In the genomic region with DNA sequence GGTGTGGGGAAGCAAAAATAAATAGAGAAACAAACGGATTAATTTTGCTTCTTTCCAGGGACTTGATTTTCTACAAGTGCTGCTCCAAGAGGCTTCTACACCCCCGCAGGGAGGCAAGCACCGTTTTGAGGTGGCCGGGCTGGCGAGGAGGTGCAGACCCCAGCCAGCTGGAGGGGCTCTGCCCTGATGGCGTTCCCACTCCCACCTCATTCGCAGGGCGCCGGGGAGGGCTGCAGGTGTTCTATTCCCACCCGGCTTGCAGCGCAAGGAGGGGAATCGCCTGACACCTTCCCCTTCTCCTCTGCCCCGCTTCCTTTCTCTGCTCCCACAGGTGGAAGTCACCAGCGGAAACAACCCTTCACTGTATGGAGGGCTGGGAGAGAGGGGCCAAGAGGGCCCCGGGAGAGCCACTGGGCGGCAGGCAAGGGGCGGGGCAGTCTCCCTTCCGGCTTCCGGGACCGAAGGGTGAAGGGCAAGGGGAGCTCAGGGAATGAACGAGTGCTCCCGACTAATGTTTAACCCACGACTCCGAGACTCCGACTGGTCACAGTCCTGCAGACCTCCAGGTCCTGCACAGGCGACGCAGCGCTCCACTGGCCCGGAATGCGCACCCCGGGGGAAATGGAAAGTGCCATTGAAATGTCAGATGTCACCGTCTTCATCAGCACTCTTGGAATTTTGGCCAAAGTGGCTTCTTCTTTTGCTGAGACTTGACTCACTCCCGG, we compare ENCODE assay signal across 1 cellular context.
TF ChIP-seq lines count a peak whose summit lies in the region.

No MANE protein-coding gene starts in this region.

TF ChIP-seq in K562, 482 proteins besides CTCF, POLR2A, EP300 and RAD21 (continued from another document):
- TF ChIP-seq LCOR (CRISPR knock-in tag; IDR thresholded peaks at IDR 0.05): 0 out of 2 replicates have a peak, but pooled peaks have one; percentile 62
- TF ChIP-seq GABPA (tag; conservative IDR thresholded peaks at IDR 0.05; ENCODE audit: low read depth): peak; percentile 67
- peak; percentile 60 for TF ChIP-seq ETV1 (tag; conservative IDR thresholded peaks at IDR 0.05; ENCODE audit: low read depth)
- peak; percentile 45; the same call in 1 of the 2 replicates for TF ChIP-seq TGIF2 (CRISPR knock-in tag; IDR thresholded peaks at IDR 0.05)
- TF ChIP-seq ZNF311 (CRISPR knock-in tag; IDR thresholded peaks at IDR 0.05): no peak
- no peak for TF ChIP-seq MYC (IDR thresholded peaks at IDR 0.05; ENCODE audit: low read depth, low read length)
- TF ChIP-seq MYC (CRISPR knock-in tag; IDR thresholded peaks at IDR 0.05; ENCODE audit: borderline replicate concordance, low read depth): 0 out of 2 replicates have a peak, but pooled peaks have one; percentile 29
- TF ChIP-seq, protein P1, sequence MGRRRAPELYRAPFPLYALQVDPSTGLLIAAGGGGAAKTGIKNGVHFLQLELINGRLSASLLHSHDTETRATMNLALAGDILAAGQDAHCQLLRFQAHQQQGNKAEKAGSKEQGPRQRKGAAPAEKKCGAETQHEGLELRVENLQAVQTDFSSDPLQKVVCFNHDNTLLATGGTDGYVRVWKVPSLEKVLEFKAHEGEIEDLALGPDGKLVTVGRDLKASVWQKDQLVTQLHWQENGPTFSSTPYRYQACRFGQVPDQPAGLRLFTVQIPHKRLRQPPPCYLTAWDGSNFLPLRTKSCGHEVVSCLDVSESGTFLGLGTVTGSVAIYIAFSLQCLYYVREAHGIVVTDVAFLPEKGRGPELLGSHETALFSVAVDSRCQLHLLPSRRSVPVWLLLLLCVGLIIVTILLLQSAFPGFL (CRISPR knock-in tag; IDR thresholded peaks at IDR 0.05): 0 out of 2 replicates have a peak, but pooled peaks have one; percentile 31
- TF ChIP-seq GABPB1 (CRISPR knock-in tag; IDR thresholded peaks at IDR 0.05): peak; percentile 39; the same call in 1 of the 2 replicates
- peak; percentile 40; the same call in 1 of the 2 replicates for TF ChIP-seq DPF2 (IDR thresholded peaks at IDR 0.05)
- TF ChIP-seq NR2C2 (CRISPR knock-in tag; IDR thresholded peaks at IDR 0.05): no peak
- peak; percentile 79 for TF ChIP-seq NR2C2 (tag; IDR thresholded peaks at IDR 0.05)
- no peak for TF ChIP-seq SPI1 (IDR thresholded peaks at IDR 0.05; ENCODE audit: borderline replicate concordance, low read depth, low read length)
- TF ChIP-seq, protein P2, sequence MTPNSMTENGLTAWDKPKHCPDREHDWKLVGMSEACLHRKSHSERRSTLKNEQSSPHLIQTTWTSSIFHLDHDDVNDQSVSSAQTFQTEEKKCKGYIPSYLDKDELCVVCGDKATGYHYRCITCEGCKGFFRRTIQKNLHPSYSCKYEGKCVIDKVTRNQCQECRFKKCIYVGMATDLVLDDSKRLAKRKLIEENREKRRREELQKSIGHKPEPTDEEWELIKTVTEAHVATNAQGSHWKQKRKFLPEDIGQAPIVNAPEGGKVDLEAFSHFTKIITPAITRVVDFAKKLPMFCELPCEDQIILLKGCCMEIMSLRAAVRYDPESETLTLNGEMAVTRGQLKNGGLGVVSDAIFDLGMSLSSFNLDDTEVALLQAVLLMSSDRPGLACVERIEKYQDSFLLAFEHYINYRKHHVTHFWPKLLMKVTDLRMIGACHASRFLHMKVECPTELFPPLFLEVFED (CRISPR knock-in tag; conservative IDR thresholded peaks at IDR 0.05): 0 out of 2 replicates have a peak, but pooled peaks have one; percentile 8
- TF ChIP-seq ELF1 (tag; IDR thresholded peaks at IDR 0.05): peak; percentile 13; the same call in 1 of the 2 replicates
- TF ChIP-seq ZKSCAN3 (CRISPR knock-in tag; IDR thresholded peaks at IDR 0.05): no peak
- TF ChIP-seq KDM4B (IDR thresholded peaks at IDR 0.05; ENCODE audit: borderline replicate concordance in 2 of 2, low read depth in 1 of 2): 0 out of 4 replicates have a peak, but pooled peaks of 1 of the 2 experiments have one; percentile 30
- TF ChIP-seq, protein P3, sequence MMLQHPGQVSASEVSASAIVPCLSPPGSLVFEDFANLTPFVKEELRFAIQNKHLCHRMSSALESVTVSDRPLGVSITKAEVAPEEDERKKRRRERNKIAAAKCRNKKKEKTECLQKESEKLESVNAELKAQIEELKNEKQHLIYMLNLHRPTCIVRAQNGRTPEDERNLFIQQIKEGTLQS (IDR thresholded peaks at IDR 0.05): no peak
- TF ChIP-seq, protein P3 (CRISPR knock-in tag; conservative IDR thresholded peaks at IDR 0.05): 0 out of 2 replicates have a peak, but pooled peaks have one; percentile 57
- peak; percentile 7; the same call in 1 of the 2 replicates for TF ChIP-seq PHF8 (IDR thresholded peaks at IDR 0.05; ENCODE audit: borderline replicate concordance, low read length)
- TF ChIP-seq SIN3B (IDR thresholded peaks at IDR 0.05; ENCODE audit: low read depth): no peak
- TF ChIP-seq, protein P4, sequence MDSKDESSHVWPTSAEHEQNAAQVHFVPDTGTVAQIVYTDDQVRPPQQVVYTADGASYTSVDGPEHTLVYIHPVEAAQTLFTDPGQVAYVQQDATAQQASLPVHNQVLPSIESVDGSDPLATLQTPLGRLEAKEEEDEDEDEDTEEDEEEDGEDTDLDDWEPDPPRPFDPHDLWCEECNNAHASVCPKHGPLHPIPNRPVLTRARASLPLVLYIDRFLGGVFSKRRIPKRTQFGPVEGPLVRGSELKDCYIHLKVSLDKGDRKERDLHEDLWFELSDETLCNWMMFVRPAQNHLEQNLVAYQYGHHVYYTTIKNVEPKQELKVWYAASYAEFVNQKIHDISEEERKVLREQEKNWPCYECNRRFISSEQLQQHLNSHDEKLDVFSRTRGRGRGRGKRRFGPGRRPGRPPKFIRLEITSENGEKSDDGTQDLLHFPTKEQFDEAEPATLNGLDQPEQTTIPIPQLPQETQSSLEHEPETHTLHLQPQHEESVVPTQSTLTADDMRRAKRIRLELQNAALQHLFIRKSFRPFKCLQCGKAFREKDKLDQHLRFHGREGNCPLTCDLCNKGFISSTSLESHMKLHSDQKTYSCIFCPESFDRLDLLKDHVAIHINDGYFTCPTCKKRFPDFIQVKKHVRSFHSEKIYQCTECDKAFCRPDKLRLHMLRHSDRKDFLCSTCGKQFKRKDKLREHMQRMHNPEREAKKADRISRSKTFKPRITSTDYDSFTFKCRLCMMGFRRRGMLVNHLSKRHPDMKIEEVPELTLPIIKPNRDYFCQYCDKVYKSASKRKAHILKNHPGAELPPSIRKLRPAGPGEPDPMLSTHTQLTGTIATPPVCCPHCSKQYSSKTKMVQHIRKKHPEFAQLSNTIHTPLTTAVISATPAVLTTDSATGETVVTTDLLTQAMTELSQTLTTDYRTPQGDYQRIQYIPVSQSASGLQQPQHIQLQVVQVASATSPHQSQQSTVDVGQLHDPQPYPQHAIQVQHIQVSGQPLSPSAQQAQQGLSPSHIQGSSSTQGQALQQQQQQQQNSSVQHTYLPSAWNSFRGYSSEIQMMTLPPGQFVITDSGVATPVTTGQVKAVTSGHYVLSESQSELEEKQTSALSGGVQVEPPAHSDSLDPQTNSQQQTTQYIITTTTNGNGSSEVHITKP (IDR thresholded peaks at IDR 0.05; ENCODE audit: partially characterized antibody): peak; percentile 17
- TF ChIP-seq HMGN3 (IDR thresholded peaks at IDR 0.05; ENCODE audit: borderline replicate concordance, extremely low read depth, insufficient read length, low read depth, low read length): peak; percentile 6
- peak; percentile 35; the same call in 1 of the 2 replicates for TF ChIP-seq DMBX1 (CRISPR knock-in tag; IDR thresholded peaks at IDR 0.05; ENCODE audit: borderline replicate concordance)
- TF ChIP-seq CREB1 (IDR thresholded peaks at IDR 0.05): no peak
- peak; percentile 38; the same call in 1 of the 2 replicates for TF ChIP-seq CREB1 (CRISPR knock-in tag; IDR thresholded peaks at IDR 0.05)
- TF ChIP-seq, protein P5, sequence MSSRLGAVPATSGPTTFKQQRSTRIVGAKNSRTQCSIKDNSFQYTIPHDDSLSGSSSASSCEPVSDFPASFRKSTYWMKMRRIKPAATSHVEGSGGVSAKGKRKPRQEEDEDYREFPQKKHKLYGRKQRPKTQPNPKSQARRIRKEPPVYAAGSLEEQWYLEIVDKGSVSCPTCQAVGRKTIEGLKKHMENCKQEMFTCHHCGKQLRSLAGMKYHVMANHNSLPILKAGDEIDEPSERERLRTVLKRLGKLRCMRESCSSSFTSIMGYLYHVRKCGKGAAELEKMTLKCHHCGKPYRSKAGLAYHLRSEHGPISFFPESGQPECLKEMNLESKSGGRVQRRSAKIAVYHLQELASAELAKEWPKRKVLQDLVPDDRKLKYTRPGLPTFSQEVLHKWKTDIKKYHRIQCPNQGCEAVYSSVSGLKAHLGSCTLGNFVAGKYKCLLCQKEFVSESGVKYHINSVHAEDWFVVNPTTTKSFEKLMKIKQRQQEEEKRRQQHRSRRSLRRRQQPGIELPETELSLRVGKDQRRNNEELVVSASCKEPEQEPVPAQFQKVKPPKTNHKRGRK (tag; IDR thresholded peaks at IDR 0.05): no peak
